ENCODE assay signal across 21 cellular contexts in genomic region chr2:219428469-219428868, GRCh38. TPM values are rescaled to one million over a fixed set of nuclear protein-coding genes. Genes with fewer than 3 reads are reported as not detected.
DNase-seq lines count a peak whose midpoint lies in the region; ATAC-seq and TF ChIP-seq lines count a peak whose summit lies in the region.
"Had no signal": no experiment of that assay in that cellular context is flagged by ENCODE, and none has a peak within 500 bp of the region (broad histone marks: within the 10 kb centered on the region; RNA-seq: fewer than 3 reads in every experiment).

No MANE protein-coding gene starts in this region.

- H2BK15ac ChIP-seq in H9 (ENCODE audit: low read depth, low read length): no peak overlapping the region

- H3K36me3 ChIP-seq in right atrium auricular region (peaks cover 33% of the 10 kb centered on the region), gastrocnemius medialis (peaks cover 0 to 28% of the 10 kb centered on the region in 2 donors)
- H3K36me3 ChIP-seq: Peyer's patch had no signal

- peak overlapping the region in 1 of 3 experiments; percentile 59; a peak in 1 of 7 replicates for H3K27ac Mint-ChIP-seq in H9

- H3K4me1 Mint-ChIP-seq in H9: peaks cover 2 to 12% of the 10 kb centered on the region in 2 experiments; a peak in 3 of 4 replicates
- H3K4me1 Mint-ChIP-seq: CD14-positive monocyte had no signal

- H2BK20ac ChIP-seq in H9 (ENCODE audit: low read depth, low read length, poor library complexity, severe bottlenecking): no peak overlapping the region

- H3K36me3 Mint-ChIP-seq in H9 (ENCODE audit: insufficient read depth in 1 of 3, low read depth in 3 of 3): no peaks in the 10 kb centered on the region
- H3K36me3 Mint-ChIP-seq: CD14-positive monocyte had no signal

- no peak overlapping the region for H3K4ac ChIP-seq in H9 (ENCODE audit: low read depth, low read length)

- no peak for TF ChIP-seq CTCF in H9 (conservative IDR thresholded peaks at IDR 0.05)
- TF ChIP-seq CTCF in coronary artery (IDR thresholded peaks at IDR 0.05): no peak
- no peak for TF ChIP-seq CTCF in right atrium auricular region (IDR thresholded peaks at IDR 0.05)
- no peak for TF ChIP-seq CTCF in gastrocnemius medialis (IDR thresholded peaks at IDR 0.05 in 4 of 5, conservative IDR thresholded peaks at IDR 0.05 in 1 of 5)

- H3K4me3 Mint-ChIP-seq in H9: no peak overlapping the region
- H3K4me3 Mint-ChIP-seq: CD14-positive monocyte had no signal

- no peak overlapping the region for H4K91ac ChIP-seq in H9 (ENCODE audit: insufficient read length, low read depth, low read length)

- H3K27ac ChIP-seq in H9 (ENCODE audit: insufficient read length, low read depth, low read length): no peak overlapping the region
- H3K27ac ChIP-seq in coronary artery: peak overlapping the region; percentile 78 to 86
- H3K27ac ChIP-seq in right atrium auricular region: peak overlapping the region; percentile 58 to 66
- peak overlapping the region; percentile 95 to 100 (median 98) for H3K27ac ChIP-seq in gastrocnemius medialis

- no peak overlapping the region for H3K4me2 ChIP-seq in H9 (ENCODE audit: insufficient read depth, insufficient read length, low read length)

- in situ Hi-C loops in gastrocnemius medialis (cut with MboI; ENCODE audit: low sequenced_read_pairs in 4 of 4): no loop called here

- no peaks in the 10 kb centered on the region for H3K79me1 ChIP-seq in H9 (ENCODE audit: insufficient read depth, low read depth, low read length, poor library complexity, severe bottlenecking)

- H3K18ac ChIP-seq in H9 (ENCODE audit: insufficient read length, low read depth, low read length): no peak overlapping the region

- H3K27me3 ChIP-seq in H9 (ENCODE audit: insufficient read depth, low read length) (no peaks in the 10 kb centered on the region), right atrium auricular region (no peaks in the 10 kb centered on the region), gastrocnemius medialis (no peaks in the 10 kb centered on the region)
- H3K27me3 ChIP-seq: Peyer's patch had no signal

- H2AFZ ChIP-seq in H9 (ENCODE audit: low read length): no peak overlapping the region

- no peak overlapping the region for H4K8ac ChIP-seq in H9 (replicated peaks; ENCODE audit: insufficient read length, low read depth, low read length)

- no peak overlapping the region for H2BK5ac ChIP-seq in H9 (ENCODE audit: insufficient read length, low read length)

- H3K9ac ChIP-seq in H9 (ENCODE audit: extremely low read depth, insufficient read length, low read length): no peak overlapping the region

- no peaks in the 10 kb centered on the region for H3K9me3 ChIP-seq in H9 (ENCODE audit: control insufficient read depth, low read depth, low read length)
- no peaks in the 10 kb centered on the region for H3K9me3 ChIP-seq in right atrium auricular region
- no peaks in the 10 kb centered on the region for H3K9me3 ChIP-seq in gastrocnemius medialis
- H3K9me3 ChIP-seq: Peyer's patch had no signal

- no peak overlapping the region for H2BK12ac ChIP-seq in H9 (ENCODE audit: insufficient read length, low read depth, low read length)

- no peak overlapping the region for H3T11ph ChIP-seq in H9 (ENCODE audit: low read length)

- no peaks in the 10 kb centered on the region for H3K23me2 ChIP-seq in H9 (ENCODE audit: insufficient read length, low read depth, low read length, poor library complexity, severe bottlenecking)

- no peaks in the 10 kb centered on the region for H3K79me2 ChIP-seq in H9 (ENCODE audit: insufficient read depth, low read length)

- no peak overlapping the region for H3K23ac ChIP-seq in H9 (ENCODE audit: insufficient read length, low read depth, low read length)

- TF ChIP-seq POLR2A in gastrocnemius medialis (IDR thresholded peaks at IDR 0.05): no peak

- H3K4me3 ChIP-seq in coronary artery: no peak overlapping the region
- H3K4me3 ChIP-seq in right atrium auricular region: no peak overlapping the region
- no peak overlapping the region for H3K4me3 ChIP-seq in gastrocnemius medialis
- H3K4me3 ChIP-seq: Peyer's patch had no signal

- H2AK5ac ChIP-seq in H9 (ENCODE audit: insufficient read length, low read length): no peak overlapping the region

- H3K4me1 ChIP-seq in H9 (ENCODE audit: insufficient read depth, low read length) (no peaks in the 10 kb centered on the region), right atrium auricular region (peaks cover 0 to 11% of the 10 kb centered on the region in 2 donors), gastrocnemius medialis (peaks cover 17 to 36% of the 10 kb centered on the region in 2 donors)
- H3K4me1 ChIP-seq: Peyer's patch had no signal

- DNase-seq in H9: peak; percentile 12
- no peak for DNase-seq in coronary artery (ENCODE audit: low spot score)
- DNase-seq in right atrium auricular region (ENCODE audit: low spot score): no peak
- DNase-seq in gastrocnemius medialis: peak in 1 of 2 donors; percentile 41
- no peak for DNase-seq in SW480 (ENCODE audit: low spot score)
- no peak for DNase-seq in NOMO-1 (lab: John Stamatoyannopoulos, UW; ENCODE audit: unreplicated experiment in 2 of 2)
- DNase-seq: AML-193, EL, IMR-90, Kasumi-1, NCI-H1105, NCI-H1694 treated with DMSO at 0.1 percent for 48 hours, NCI-H2107, NCI-H2227 treated with DMSO at 0.1 percent for 48 hours, NCI-H524, Peyer's patch, SHP77 had no signal

- H2BK120ac ChIP-seq in H9 (ENCODE audit: low read depth, low read length, poor library complexity, severe bottlenecking): no peak overlapping the region

- H4K5ac ChIP-seq in H9 (ENCODE audit: insufficient read length, low read depth, low read length): no peak overlapping the region

- ATAC-seq in gastrocnemius medialis: peak in 1 of 2 donors; percentile 10
- no peak for ATAC-seq in HG03457 (IDR thresholded peaks at IDR 0.05; ENCODE audit: unreplicated experiment)
- no peak for ATAC-seq in HG03571 (IDR thresholded peaks at IDR 0.05; ENCODE audit: unreplicated experiment)

- no peak overlapping the region for H3K56ac ChIP-seq in H9 (ENCODE audit: insufficient read length, low read depth, low read length)

- no peaks in the 10 kb centered on the region for H4K20me1 ChIP-seq in H9 (ENCODE audit: control insufficient read depth, insufficient read depth, insufficient read length)

- no peaks in the 10 kb centered on the region; a peak in 1 of 5 replicates for H3K9me3 Mint-ChIP-seq in H9

- H3K14ac ChIP-seq in H9 (ENCODE audit: insufficient read depth, low read length): no peak overlapping the region

- peaks cover 24% of the 10 kb centered on the region for H3K27me3 Mint-ChIP-seq in H9 (ENCODE audit: low read depth)

- intact Hi-C loops in gastrocnemius medialis (cut with DNase I; ENCODE audit: low total_unique reads): loop anchor here (10.0 kb wide), 1 partner anchor 1594 kb away; no protein-coding TSS in a partner anchor

RNA-seq across cellular contexts. Expression of gene SPEG, which starts 6.2 kb away (rescaled TPM):
- total RNA-seq in H9 (2021): 23.7 and 25.2 TPM in 2 replicates
- 10 to 100 TPM; 82.2 to 90.8 TPM for total RNA-seq in right atrium auricular region
- 100 to 1,000 TPM; 104 to 387 (median 222) TPM for total RNA-seq in gastrocnemius medialis

RNA-seq across cellular contexts. Expression of gene DES, which starts 10.3 kb away (rescaled TPM):
- total RNA-seq in H9 (2021) (3.0 and 4.6 TPM in 2 replicates), right atrium auricular region (over 10,000 TPM; 12,280 to 13,654 TPM), gastrocnemius medialis (over 10,000 TPM; 19,008 to 28,635 (median 23,575) TPM)
- total RNA-seq: HT1080 had no signal

RNA-seq across cellular contexts. Expression of gene DNPEP, which starts 40.8 kb away (rescaled TPM):
- 60.9 and 63.5 TPM in 2 replicates for total RNA-seq in H9 (2021)
- total RNA-seq in right atrium auricular region: 10 to 100 TPM; 48.1 to 51.2 TPM
- 100 to 1,000 TPM in 1 of 4 donors, 10 to 100 TPM in 3; 56.0 to 147 (median 65.3) TPM for total RNA-seq in gastrocnemius medialis

Comparison
In these comparisons a context has a peak if more than half of its experiments do, and no peak if none do; other contexts are left out.
1. RNA of gene DES, which starts 10.3 kb away (total RNA-seq): 19,008 to 28,635 TPM in gastrocnemius medialis and 12,280 to 13,654 TPM in right atrium auricular region; 3.0 to 4.6 TPM in H9; every median in the first group is over 1,000 times any median in the second.